Comparison of ENCODE assay signal across 10 cellular contexts in genomic region chr22:26610072-26610958, GRCh38. TPM values are rescaled to one million over a fixed set of nuclear protein-coding genes. Genes with fewer than 3 reads are reported as not detected.
A peak's percentile ranks its signal among the peaks of the same experiment; 100 is the strongest.
DNase-seq lines count a peak whose midpoint lies in the region; ATAC-seq, FAIRE-seq and TF ChIP-seq lines count a peak whose summit lies in the region.
"Had no signal": no experiment of that assay in that cellular context is flagged by ENCODE, and none has a peak within 500 bp of the region (broad histone marks: within the 10 kb centered on the region; RNA-seq: fewer than 3 reads in every experiment).

No MANE protein-coding gene starts in this region.

- no peaks in the 10 kb centered on the region for H3K36me3 Mint-ChIP-seq in activated CD4-positive, alpha-beta T cell treated with anti-CD3 and anti-CD28 coated beads for 36 hours (ENCODE audit: low read depth)
- no peaks in the 10 kb centered on the region for H3K36me3 Mint-ChIP-seq in HFFc6 (ENCODE audit: low read depth)
- H3K36me3 Mint-ChIP-seq in natural killer cell treated with Interleukin-12 subunit alpha and Interleukin-12 subunit beta and Interleukin-15 and Interleukin-18, amount 100 ng/mL, for 72 hours: no peaks in the 10 kb centered on the region

- H3K4me1 Mint-ChIP-seq in activated CD4-positive, alpha-beta T cell treated with anti-CD3 and anti-CD28 coated beads for 36 hours: peaks cover 18% of the 10 kb centered on the region
- H3K4me1 Mint-ChIP-seq in HFFc6 (ENCODE audit: low read depth): peaks cover 34% of the 10 kb centered on the region
- H3K4me1 Mint-ChIP-seq in natural killer cell treated with Interleukin-12 subunit alpha and Interleukin-12 subunit beta and Interleukin-15 and Interleukin-18, amount 100 ng/mL, for 72 hours (ENCODE audit: low read depth in 2 of 2): peaks cover 30 to 34% of the 10 kb centered on the region in 2 donors

- H3K9me3 Mint-ChIP-seq in activated CD4-positive, alpha-beta T cell treated with anti-CD3 and anti-CD28 coated beads for 36 hours (ENCODE audit: low read depth): no peaks in the 10 kb centered on the region
- H3K9me3 Mint-ChIP-seq in HFFc6: no peaks in the 10 kb centered on the region
- H3K9me3 Mint-ChIP-seq in natural killer cell treated with Interleukin-12 subunit alpha and Interleukin-12 subunit beta and Interleukin-15 and Interleukin-18, amount 100 ng/mL, for 72 hours: no peaks in the 10 kb centered on the region
- H3K9me3 Mint-ChIP-seq: CD4-positive, alpha-beta T cell had no signal

- peak; percentile 77 for ATAC-seq in activated CD4-positive, alpha-beta T cell treated with anti-CD3 and anti-CD28 coated beads for 36 hours
- ATAC-seq in natural killer cell treated with Interleukin-12 subunit alpha and Interleukin-12 subunit beta and Interleukin-15 and Interleukin-18, amount 100 ng/mL, for 72 hours: peak; percentile 91 to 93

- peak; percentile 69 for DNase-seq in activated CD4-positive, alpha-beta T cell treated with anti-CD3 and anti-CD28 coated beads for 36 hours
- no peak for DNase-seq in activated CD4-positive, alpha-beta T cell treated with anti-CD3 and anti-CD28 coated beads for 1 hour
- DNase-seq in HFFc6 (peak; percentile 91), NB4 (ENCODE audit: low read depth) (peak; percentile 58), amniotic stem cell (lab: John Stamatoyannopoulos, UW) (peak; percentile 77), NCI-H446 treated with DMSO at 0.1 percent for 48 hours (lab: John Stamatoyannopoulos, UW) (no peak), D721Med (ENCODE audit: insufficient read length, low spot score) (no peak)
- DNase-seq in natural killer cell treated with Interleukin-12 subunit alpha and Interleukin-12 subunit beta and Interleukin-15 and Interleukin-18, amount 100 ng/mL, for 72 hours (ENCODE audit: low spot score): peak; percentile 73
- DNase-seq: right lobe of liver had no signal

- no peak overlapping the region for H3K4me3 ChIP-seq in NB4 (ENCODE audit: low read depth, low read length)
- H3K4me3 ChIP-seq: right lobe of liver had no signal

- H3K4me3 Mint-ChIP-seq in activated CD4-positive, alpha-beta T cell treated with anti-CD3 and anti-CD28 coated beads for 36 hours: no peak overlapping the region
- H3K4me3 Mint-ChIP-seq in HFFc6: peak overlapping the region; percentile 49
- peak overlapping the region; percentile 59 for H3K4me3 Mint-ChIP-seq in natural killer cell treated with Interleukin-12 subunit alpha and Interleukin-12 subunit beta and Interleukin-15 and Interleukin-18, amount 100 ng/mL, for 72 hours
- H3K4me3 Mint-ChIP-seq: CD4-positive, alpha-beta T cell had no signal

- H3K27me3 Mint-ChIP-seq in activated CD4-positive, alpha-beta T cell treated with anti-CD3 and anti-CD28 coated beads for 36 hours: peaks cover 2% of the 10 kb centered on the region
- peaks cover 6% of the 10 kb centered on the region for H3K27me3 Mint-ChIP-seq in HFFc6 (ENCODE audit: insufficient read depth)
- no peaks in the 10 kb centered on the region for H3K27me3 Mint-ChIP-seq in natural killer cell treated with Interleukin-12 subunit alpha and Interleukin-12 subunit beta and Interleukin-15 and Interleukin-18, amount 100 ng/mL, for 72 hours
- H3K27me3 Mint-ChIP-seq: CD4-positive, alpha-beta T cell had no signal

- no peak for TF ChIP-seq POLR2A in NB4 (IDR thresholded peaks at IDR 0.05; ENCODE audit: extremely low read depth, insufficient read length)

- no peak for FAIRE-seq in D721Med (lab: Jason Lieb, UNC)

- TF ChIP-seq CTCF in HFFc6 (IDR thresholded peaks at IDR 0.05): no peak
- no peak for TF ChIP-seq CTCF in NB4 (IDR thresholded peaks at IDR 0.05; ENCODE audit: low read depth, low read length)
- TF ChIP-seq CTCF in D721Med (IDR thresholded peaks at IDR 0.05; ENCODE audit: insufficient read depth, missing control alignments): no peak

- POLR2A ChIA-PET in activated CD4-positive, alpha-beta T cell treated with anti-CD3 and anti-CD28 coated beads for 36 hours (lab: Charles Lee): no interaction called here

- CTCF ChIA-PET in activated CD4-positive, alpha-beta T cell treated with anti-CD3 and anti-CD28 coated beads for 36 hours (lab: Charles Lee): interaction anchor here (0.8 kb wide), 1 partner anchor 105 kb away, joined by 3 read pairs; no protein-coding TSS in a partner anchor

- intact Hi-C loops in activated CD4-positive, alpha-beta T cell treated with anti-CD3 and anti-CD28 coated beads for 36 hours (cut with DNase I, micrococcal nuclease): loop anchor here in 1 of 2 experiments (1.0 kb wide), 1 partner anchor 20 kb away; the partner anchor contains the start of gene TPST2

- H3K27ac Mint-ChIP-seq in activated CD4-positive, alpha-beta T cell treated with anti-CD3 and anti-CD28 coated beads for 36 hours: peak overlapping the region; percentile 49
- peak overlapping the region; percentile 86 for H3K27ac Mint-ChIP-seq in HFFc6
- H3K27ac Mint-ChIP-seq in natural killer cell treated with Interleukin-12 subunit alpha and Interleukin-12 subunit beta and Interleukin-15 and Interleukin-18, amount 100 ng/mL, for 72 hours: peak overlapping the region; percentile 27 to 69
- H3K27ac Mint-ChIP-seq: CD4-positive, alpha-beta T cell had no signal

RNA-seq across cellular contexts. Expression of gene CRYBB1, which starts 7.5 kb away (rescaled TPM):
- not detected for total RNA-seq in activated CD4-positive, alpha-beta T cell treated with anti-CD3 and anti-CD28 coated beads for 36 hours
- total RNA-seq in HFFc6 (2021; fragmentation: NEBNext Ultra II Directional; extraction: Animal tissue kit (Norgen Biotek cat#: 25700)): not detected
- total RNA-seq in natural killer cell treated with Interleukin-12 subunit alpha and Interleukin-12 subunit beta and Interleukin-15 and Interleukin-18, amount 100 ng/mL, for 72 hours: not detected
- total RNA-seq: CD4-positive, alpha-beta T cell had no signal

RNA-seq across cellular contexts. Expression of gene CRYBA4, which starts 11.4 kb away (rescaled TPM):
- not detected for total RNA-seq in activated CD4-positive, alpha-beta T cell treated with anti-CD3 and anti-CD28 coated beads for 36 hours
- not detected for total RNA-seq in HFFc6 (2021; fragmentation: NEBNext Ultra II Directional; extraction: Animal tissue kit (Norgen Biotek cat#: 25700))
- total RNA-seq in natural killer cell treated with Interleukin-12 subunit alpha and Interleukin-12 subunit beta and Interleukin-15 and Interleukin-18, amount 100 ng/mL, for 72 hours: not detected
- total RNA-seq: CD4-positive, alpha-beta T cell; right lobe of liver had no signal

RNA-seq across cellular contexts. Expression of gene TPST2, which starts 20.4 kb away (rescaled TPM):
- 10 to 100 TPM; 17.4 to 18.3 TPM for total RNA-seq in activated CD4-positive, alpha-beta T cell treated with anti-CD3 and anti-CD28 coated beads for 36 hours
- total RNA-seq in HFFc6 (2021; fragmentation: NEBNext Ultra II Directional; extraction: Animal tissue kit (Norgen Biotek cat#: 25700)): 10 to 100 TPM; 66.8 to 75.5 (median 73.8) TPM
- 10 to 100 TPM; 43.1 to 43.6 TPM for total RNA-seq in natural killer cell treated with Interleukin-12 subunit alpha and Interleukin-12 subunit beta and Interleukin-15 and Interleukin-18, amount 100 ng/mL, for 72 hours

RNA-seq across cellular contexts. Expression of gene MIAT, which starts 47.1 kb away (rescaled TPM):
- 10 to 100 TPM; 18.5 to 19.7 TPM for total RNA-seq in activated CD4-positive, alpha-beta T cell treated with anti-CD3 and anti-CD28 coated beads for 36 hours
- total RNA-seq in HFFc6 (2021; fragmentation: NEBNext Ultra II Directional; extraction: Animal tissue kit (Norgen Biotek cat#: 25700)): under 1 TPM; 0.55 to 0.89 (median 0.75) TPM
- total RNA-seq in natural killer cell treated with Interleukin-12 subunit alpha and Interleukin-12 subunit beta and Interleukin-15 and Interleukin-18, amount 100 ng/mL, for 72 hours: 10 to 100 TPM in 1 of 2 donors, 1 to 10 TPM in 1; 6.0 to 12.6 TPM

Comparison
In these comparisons a context has a peak if more than half of its experiments do, and no peak if none do; other contexts are left out.
1. DNase-seq: peak in activated CD4-positive, alpha-beta T cell treated with anti-CD3 and anti-CD28 coated beads for 36 hours (single experiment), HFFc6 (single experiment), NB4 (single experiment), amniotic stem cell (single experiment) and natural killer cell treated with Interleukin-12 subunit alpha and Interleukin-12 subunit beta and Interleukin-15 and Interleukin-18, amount 100 ng/mL, for 72 hours (single experiment); none in activated CD4-positive, alpha-beta T cell treated with anti-CD3 and anti-CD28 coated beads for 1 hour (single experiment), NCI-H446 treated with DMSO at 0.1 percent for 48 hours (single experiment) and D721Med (single experiment).
2. Peak in every context shown above with its lines, with median percentiles within 50 percentile points of each other: H3K27ac Mint-ChIP-seq.